In genomic region chr5:131386779-131387178, GRCh38 we compare ENCODE assay signal across 11 cellular contexts.
A peak's percentile ranks its signal among the peaks of the same experiment; 100 is the strongest.
DNase-seq lines count a peak whose midpoint lies in the region; ATAC-seq and TF ChIP-seq lines count a peak whose summit lies in the region.
"Had no signal": no experiment of that assay in that cellular context is flagged by ENCODE, and none has a peak within 500 bp of the region (broad histone marks: within the 10 kb centered on the region; RNA-seq: fewer than 3 reads in every experiment).

No MANE protein-coding gene starts in this region.

- H3K27me3 ChIP-seq in dorsolateral prefrontal cortex (no peaks in the 10 kb centered on the region), neutrophil (no peaks in the 10 kb centered on the region)

- H3K36me3 ChIP-seq in neutrophil = peaks cover 69% of the 10 kb centered on the region

- H3K4me1 ChIP-seq in neutrophil (ENCODE audit: control insufficient read depth in 1 of 2, insufficient read depth in 1 of 2, low read depth in 1 of 2, low read length in 1 of 2) = peaks cover 10 to 12% of the 10 kb centered on the region in 2 experiments

- H3K4me3 ChIP-seq in dorsolateral prefrontal cortex (no peak overlapping the region), neutrophil (ENCODE audit: low read depth in 1 of 2, low read length in 1 of 2) (no peak overlapping the region)
- H3K4me3 ChIP-seq: A549 had no signal

- DNase-seq in NCI-H2081 (lab: John Stamatoyannopoulos, UW) = peak; percentile 9 to 50
- no peak for DNase-seq in NCI-H2081 treated with DMSO at 0.1 percent for 48 hours (lab: John Stamatoyannopoulos, UW)
- DNase-seq in NCI-H2196 (lab: John Stamatoyannopoulos, UW; ENCODE audit: unreplicated experiment) = peak; percentile 53
- no peak for DNase-seq in dorsolateral prefrontal cortex
- no peak for DNase-seq in NCI-H1048 (lab: John Stamatoyannopoulos, UW)
- DNase-seq: activated T-cell treated with anti-CD3 and anti-CD28 coated beads, Interleukin-2, amount 50 U/mL, for 1 hour; nucleus accumbens had no signal

- no peaks in the 10 kb centered on the region for H3K9me3 ChIP-seq in neutrophil
- H3K9me3 ChIP-seq: A549 had no signal

- TF ChIP-seq CTCF in dorsolateral prefrontal cortex (IDR thresholded peaks at IDR 0.05 in 54 of 56, conservative IDR thresholded peaks at IDR 0.05 in 2 of 56; ENCODE audit: low read depth in 1 of 56, partially characterized antibody in 56 of 56) (no peak), neutrophil (IDR thresholded peaks at IDR 0.05) (no peak)

- H3K27ac ChIP-seq in dorsolateral prefrontal cortex (peak overlapping the region in 51 of 59 donors; percentile 6 to 95 (median 60)), neutrophil (peak overlapping the region; percentile 23)
- H3K27ac ChIP-seq: A549 had no signal

- intact Hi-C loops in dorsolateral prefrontal cortex (cut with DNase I) = loop anchor here (10.0 kb wide), 2 partner anchors 112 to 222 kb away; partner anchors contain the start of gene HINT1 (in 2 of the 2)

- ATAC-seq in esophagus mucosa (no peak), GM18867 (IDR thresholded peaks at IDR 0.05; ENCODE audit: unreplicated experiment) (no peak)
- ATAC-seq: A549 had no signal

Comparison
In these comparisons a context has a peak if more than half of its experiments do, and no peak if none do; other contexts are left out.
1. DNase-seq: peak in NCI-H2081 (2 of 2) and NCI-H2196 (single experiment); none in NCI-H2081 treated with DMSO at 0.1 percent for 48 hours (single experiment), dorsolateral prefrontal cortex (0 of 10) and NCI-H1048 (single experiment).